8 cellular contexts compared by ENCODE assay signal in genomic region chr6:158703840-158704822, GRCh38. TPM values are rescaled to one million over a fixed set of nuclear protein-coding genes. Genes with fewer than 3 reads are reported as not detected.
DNase-seq lines count a peak whose midpoint lies in the region; ATAC-seq, FAIRE-seq and TF ChIP-seq lines count a peak whose summit lies in the region.

No MANE protein-coding gene starts in this region.

- peak; percentile 89 for TF ChIP-seq RAD21 in SK-N-SH (IDR thresholded peaks at IDR 0.05; ENCODE audit: low read length)

- no peaks in the 10 kb centered on the region for H4K20me1 ChIP-seq in SK-N-SH (ENCODE audit: insufficient read depth)

- FAIRE-seq in pancreas (lab: Jason Lieb, UNC): no peak

- intact Hi-C loops in Right ventricle myocardium inferior (cut with DNase I) (loop anchor here (1.0 kb wide), 1 partner anchor 268 kb away; no protein-coding TSS in a partner anchor), pancreas (cut with DNase I) (no loop called here)

- no peaks in the 10 kb centered on the region for H3K9me2 ChIP-seq in SK-N-SH

- peak overlapping the region; percentile 77; the same call in 1 of the 2 replicates for H2AFZ ChIP-seq in SK-N-SH (ENCODE audit: low read depth)

- H3F3A ChIP-seq in SK-N-SH (replicated peaks; ENCODE audit: insufficient read depth): peaks cover 7% of the 10 kb centered on the region

- peak; percentile 93 for ATAC-seq in GM21737 (IDR thresholded peaks at IDR 0.05; ENCODE audit: unreplicated experiment)
- peak; percentile 89 for ATAC-seq in Right ventricle myocardium inferior
- ATAC-seq in pancreas: peak; percentile 92 to 95 (median 94)

- H3K4me1 ChIP-seq in SK-N-SH (ENCODE audit: control insufficient read depth in 1 of 2, insufficient read depth in 2 of 2, low read depth in 1 of 2, low read length in 1 of 2): peaks cover 15 to 28% of the 10 kb centered on the region in 2 experiments
- H3K4me1 ChIP-seq in pancreas: peaks cover 15 to 20% (median 17%) of the 10 kb centered on the region in 3 donors
- H3K4me1 ChIP-seq in tibial nerve: peaks cover 0 to 47% (median 35%) of the 10 kb centered on the region in 4 donors

- peaks cover 5% of the 10 kb centered on the region for H3K4me1 Mint-ChIP-seq in activated naive CD4-positive, alpha-beta T cell treated with anti-CD3 and anti-CD28 coated beads, Interleukin-2, amount 50 U/mL, for 24 hours

- TF ChIP-seq EP300 in SK-N-SH (IDR thresholded peaks at IDR 0.05; ENCODE audit: borderline replicate concordance in 1 of 2, low read depth in 1 of 2, low read length in 1 of 2): no peak
- peak; percentile 63 to 66 for TF ChIP-seq EP300 in tibial nerve (IDR thresholded peaks at IDR 0.05)

- peak overlapping the region; percentile 47; the same call in 1 of the 2 replicates for H3K9ac ChIP-seq in SK-N-SH

- POLR2A ChIA-PET in SK-N-SH (lab: Yijun Ruan, JAX): no interaction called here

- in situ Hi-C loops in KBM-7 (cut with MboI; ENCODE audit: low pct_unique_long_range_greater_than_20kb, low sequenced_read_pairs): loop anchor here (25.0 kb wide), 2 partner anchors 258 to 408 kb away; no protein-coding TSS in a partner anchor

- TF ChIP-seq CTCF in SK-N-SH (IDR thresholded peaks at IDR 0.05) (peak; percentile 98), pancreas (IDR thresholded peaks at IDR 0.05) (peak; percentile 92 to 99 (median 97)), tibial nerve (IDR thresholded peaks at IDR 0.05) (peak; percentile 97 to 99 (median 98))

- peak overlapping the region; percentile 76; the same call in 1 of the 2 replicates for H3K4me2 ChIP-seq in SK-N-SH

- H3K27me3 ChIP-seq in SK-N-SH (ENCODE audit: insufficient read depth): no peaks in the 10 kb centered on the region
- H3K27me3 ChIP-seq in pancreas: no peaks in the 10 kb centered on the region
- H3K27me3 ChIP-seq in tibial nerve: no peaks in the 10 kb centered on the region

- CTCF ChIA-PET in SK-N-SH (lab: Yijun Ruan, JAX): interaction anchor here (0.6 to 4.5 kb wide), 61 partner anchors 9 to 492 kb away, joined by 3 to 138 read pairs (median 4); partner anchors contain the start of genes RSPH3 and SYTL3

- no peaks in the 10 kb centered on the region for H3K79me2 ChIP-seq in SK-N-SH (ENCODE audit: insufficient read depth)

- no peak overlapping the region for H3K27ac ChIP-seq in SK-N-SH (ENCODE audit: low read depth in 2 of 2, low read length in 1 of 2)
- no peak overlapping the region for H3K27ac ChIP-seq in pancreas
- peak overlapping the region in 2 of 4 donors; percentile 73 to 85 for H3K27ac ChIP-seq in tibial nerve

- no peaks in the 10 kb centered on the region for H3K9me3 Mint-ChIP-seq in activated naive CD4-positive, alpha-beta T cell treated with anti-CD3 and anti-CD28 coated beads, Interleukin-2, amount 50 U/mL, for 24 hours

- TF ChIP-seq POLR2A in tibial nerve (IDR thresholded peaks at IDR 0.05): no peak

- H3K9me3 ChIP-seq in SK-N-SH (no peaks in the 10 kb centered on the region), pancreas (no peaks in the 10 kb centered on the region), tibial nerve (no peaks in the 10 kb centered on the region)

- WGBS in SK-N-SH (ENCODE audit: low lambda C conversion rate): 37% methylated on average over 17 of the region's 42 CpGs
- 8 to 9% methylated on average over 42 of the region's 42 CpGs for WGBS in pancreas, 2 donors
- 9 to 11% methylated on average over 41 of the region's 42 CpGs for WGBS in tibial nerve, 2 donors

- H3K36me3 Mint-ChIP-seq in activated naive CD4-positive, alpha-beta T cell treated with anti-CD3 and anti-CD28 coated beads, Interleukin-2, amount 50 U/mL, for 24 hours: peaks cover 5% of the 10 kb centered on the region

- no peaks in the 10 kb centered on the region for H3K27me3 Mint-ChIP-seq in activated naive CD4-positive, alpha-beta T cell treated with anti-CD3 and anti-CD28 coated beads, Interleukin-2, amount 50 U/mL, for 24 hours

- DNase-seq in ELF-1 (ENCODE audit: low read depth, low spot score) (peak; percentile 88), KBM-7 (peak; percentile 87), SK-N-SH (peak; percentile 93), Right ventricle myocardium inferior (ENCODE audit: missing footprints) (peak; percentile 91), pancreas (peak; percentile 69 to 96 (median 86)), tibial nerve (ENCODE audit: low spot score in 2 of 2) (peak; percentile 64 to 65)

- H3K36me3 ChIP-seq in SK-N-SH (replicated peaks in 1 of 2; ENCODE audit: control insufficient read depth in 1 of 2, insufficient read depth in 2 of 2, low read length in 1 of 2) (no peaks in the 10 kb centered on the region), pancreas (no peaks in the 10 kb centered on the region), tibial nerve (no peaks in the 10 kb centered on the region)

- H3K27ac Mint-ChIP-seq in activated naive CD4-positive, alpha-beta T cell treated with anti-CD3 and anti-CD28 coated beads, Interleukin-2, amount 50 U/mL, for 24 hours: no peak overlapping the region

- peak overlapping the region; percentile 85 for H3K4me3 Mint-ChIP-seq in activated naive CD4-positive, alpha-beta T cell treated with anti-CD3 and anti-CD28 coated beads, Interleukin-2, amount 50 U/mL, for 24 hours

- H3K4me3 ChIP-seq in SK-N-SH (ENCODE audit: low read depth in 2 of 2, low read length in 1 of 2) (peak overlapping the region; percentile 41 to 75), pancreas (peak overlapping the region in 2 of 4 donors; percentile 29 to 41), tibial nerve (peak overlapping the region; percentile 5 to 54 (median 32))

TF ChIP-seq in SK-N-SH, 30 proteins besides CTCF, POLR2A, EP300 and RAD21:
- peak; percentile 31; the same call in 1 of the 2 replicates for TF ChIP-seq MAX (IDR thresholded peaks at IDR 0.05; ENCODE audit: low read depth)
- TF ChIP-seq RCOR1 (IDR thresholded peaks at IDR 0.05; ENCODE audit: low read length): 0 out of 2 replicates have a peak, but pooled peaks have one; percentile 52
- no peak for TF ChIP-seq JUND (IDR thresholded peaks at IDR 0.05)
- peak; percentile 61; the same call in 1 of the 2 replicates for TF ChIP-seq MXI1 (IDR thresholded peaks at IDR 0.05; ENCODE audit: low read depth, low read length)
- TF ChIP-seq SMC3 (IDR thresholded peaks at IDR 0.05; ENCODE audit: low read depth, low read length): peak; percentile 96
- no peak for TF ChIP-seq ELF1 (IDR thresholded peaks at IDR 0.05)
- peak; percentile 17; the same call in 1 of the 2 replicates for TF ChIP-seq NRF1 (IDR thresholded peaks at IDR 0.05; ENCODE audit: low read depth, low read length)
- TF ChIP-seq CHD2 (IDR thresholded peaks at IDR 0.05; ENCODE audit: low read length, partially characterized antibody): peak; percentile 40
- no peak for TF ChIP-seq FOXM1 (IDR thresholded peaks at IDR 0.05; ENCODE audit: low read depth)

RNA-seq across cellular contexts. Expression of gene SYTL3, which starts 54.3 kb away (rescaled TPM):
- polyA plus RNA-seq in SK-N-SH (2012; rRNA removed) (2.0 and 2.3 TPM in 2 replicates), pancreas (1 to 10 TPM in 1 of 2 donors, under 1 TPM in 1; 0.57 to 1.6 TPM)
- 1.6 and 1.9 TPM in 2 replicates for polyA plus RNA-seq in SK-N-SH (2012; cell fraction: cytosol; rRNA removed)
- polyA plus RNA-seq in SK-N-SH (2012; cell fraction: nucleus; rRNA removed): 3.5 and 5.0 TPM in 2 replicates
- total RNA-seq in Right ventricle myocardium inferior (10.8 TPM), pancreas (1 to 10 TPM in 2 of 6 donors, under 1 TPM in 4; 0.28 to 1.9 (median 0.83) TPM), tibial nerve (1 to 10 TPM; 1.3 to 6.7 (median 3.6) TPM)

RNA-seq across cellular contexts. Expression of gene DYNLT1, which starts 59.6 kb away (rescaled TPM):
- 306 and 390 TPM in 2 replicates for polyA plus RNA-seq in SK-N-SH (2012; rRNA removed)
- polyA plus RNA-seq in SK-N-SH (2012; cell fraction: cytosol; rRNA removed): 392 and 450 TPM in 2 replicates
- polyA plus RNA-seq in SK-N-SH (2012; cell fraction: nucleus; rRNA removed): 181 and 247 TPM in 2 replicates
- total RNA-seq in Right ventricle myocardium inferior: 145 TPM
- 10 to 100 TPM; 19.0 to 51.3 (median 25.4) TPM for total RNA-seq in pancreas
- 10 to 100 TPM; 60.3 to 80.9 TPM for polyA plus RNA-seq in pancreas
- 10 to 100 TPM; 36.6 to 80.0 (median 49.1) TPM for total RNA-seq in tibial nerve
